In the genomic region with DNA sequence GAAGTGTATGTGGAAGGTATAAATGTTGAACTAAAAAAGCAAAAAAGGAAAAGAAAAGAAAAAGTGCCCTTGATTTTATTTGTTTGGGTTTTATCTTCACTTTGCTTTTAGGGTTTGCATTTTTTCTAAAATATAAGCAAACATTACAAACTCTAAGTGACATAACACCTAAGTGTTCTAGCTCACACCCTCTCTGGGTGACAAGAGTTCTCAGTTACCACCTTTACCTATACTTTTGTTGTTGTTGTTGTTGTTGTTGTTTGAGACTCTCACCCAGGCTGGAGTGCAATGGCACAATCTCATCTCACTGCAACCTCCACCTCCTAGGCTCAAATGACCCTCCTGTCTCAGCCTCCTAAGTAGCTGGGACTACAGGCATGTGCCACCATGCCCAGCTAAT, we compare ENCODE assay signal across 18 cellular contexts. TPM values are rescaled to one million over a fixed set of nuclear protein-coding genes. Genes with fewer than 3 reads are reported as not detected.
DNase-seq lines count a peak whose midpoint lies in the region; ATAC-seq lines count a peak whose summit lies in the region.
"Had no signal": no experiment of that assay in that cellular context is flagged by ENCODE, and none has a peak within 500 bp of the region (broad histone marks: within the 10 kb centered on the region; RNA-seq: fewer than 3 reads in every experiment).

No MANE protein-coding gene starts in this region.

- H3K27me3 Mint-ChIP-seq in activated T-cell treated with anti-CD3 and anti-CD28 coated beads, Interleukin-2, amount 50 U/mL, for 4 hours (ENCODE audit: low read depth), result no peaks in the 10 kb centered on the region
- no peaks in the 10 kb centered on the region for H3K27me3 Mint-ChIP-seq in T-cell
- H3K27me3 Mint-ChIP-seq in naive thymus-derived CD4-positive, alpha-beta T cell, result peaks cover 0 to 3% (median 0%) of the 10 kb centered on the region in 5 donors

- peak overlapping the region; percentile 4 for H3K4me3 Mint-ChIP-seq in activated T-cell treated with anti-CD3 and anti-CD28 coated beads, Interleukin-2, amount 50 U/mL, for 4 hours
- H3K4me3 Mint-ChIP-seq in T-cell, result no peak overlapping the region
- no peak overlapping the region for H3K4me3 Mint-ChIP-seq in naive thymus-derived CD4-positive, alpha-beta T cell
- peak overlapping the region; percentile 59 for H3K4me3 Mint-ChIP-seq in stimulated activated effector memory CD8-positive, alpha-beta T cell treated with anti-CD3 and anti-CD28 coated beads, Interleukin-12 subunit alpha, Interleukin-12 subunit beta, amount 100 ng/mL, for 72 hours
- H3K4me3 Mint-ChIP-seq: HFFc6 had no signal

- no peaks in the 10 kb centered on the region for H3K9me3 ChIP-seq in naive thymus-derived CD4-positive, alpha-beta T cell (ENCODE audit: control insufficient read depth in 2 of 3, low read length in 3 of 3)

- H3K27ac ChIP-seq in naive thymus-derived CD4-positive, alpha-beta T cell (ENCODE audit: low read depth, low read length), result no peak overlapping the region
- H3K27ac ChIP-seq: BLaER1, HL-60 had no signal

- H3K27ac Mint-ChIP-seq in T-cell, result peak overlapping the region; percentile 76 to 82
- peak overlapping the region in 5 of 9 donors; percentile 5 to 68 (median 43) for H3K27ac Mint-ChIP-seq in naive thymus-derived CD4-positive, alpha-beta T cell
- peak overlapping the region; percentile 83 for H3K27ac Mint-ChIP-seq in stimulated activated effector memory CD8-positive, alpha-beta T cell treated with anti-CD3 and anti-CD28 coated beads, Interleukin-12 subunit alpha, Interleukin-12 subunit beta, amount 100 ng/mL, for 72 hours
- H3K27ac Mint-ChIP-seq: HFFc6 had no signal

- H3K4me3 ChIP-seq in naive thymus-derived CD4-positive, alpha-beta T cell (ENCODE audit: low read length), result no peak overlapping the region
- H3K4me3 ChIP-seq: BLaER1 had no signal

- ATAC-seq in activated T-cell treated with anti-CD3 and anti-CD28 coated beads, Interleukin-2, amount 50 U/mL, for 4 hours, result no peak
- ATAC-seq in T-cell (replicated peaks in 1 of 4), result no peak
- no peak for ATAC-seq in naive thymus-derived CD4-positive, alpha-beta T cell
- no peak for ATAC-seq in stimulated activated effector memory CD8-positive, alpha-beta T cell treated with anti-CD3 and anti-CD28 coated beads, Interleukin-12 subunit alpha, Interleukin-12 subunit beta, amount 100 ng/mL, for 72 hours
- ATAC-seq: HCT116 had no signal

- peaks cover 6 to 40% of the 10 kb centered on the region in 2 donors for H3K4me1 ChIP-seq in naive thymus-derived CD4-positive, alpha-beta T cell (ENCODE audit: control insufficient read depth in 2 of 2, insufficient read depth in 2 of 2, low read length in 2 of 2)
- H3K4me1 ChIP-seq: BLaER1 had no signal

- no peaks in the 10 kb centered on the region for H3K27me3 ChIP-seq in naive thymus-derived CD4-positive, alpha-beta T cell (ENCODE audit: control insufficient read depth in 2 of 2, insufficient read depth in 2 of 2, low read length in 2 of 2)
- H3K27me3 ChIP-seq: BLaER1 had no signal

- H3K36me3 ChIP-seq in naive thymus-derived CD4-positive, alpha-beta T cell (ENCODE audit: control insufficient read depth in 2 of 3, insufficient read depth in 3 of 3, low read length in 3 of 3), result no peaks in the 10 kb centered on the region
- H3K36me3 ChIP-seq: BLaER1 had no signal

- POLR2A ChIA-PET in T-cell (lab: Charles Lee), result no interaction called here
- POLR2A ChIA-PET in naive thymus-derived CD4-positive, alpha-beta T cell (lab: Charles Lee), result interaction anchor here (1.4 to 1.5 kb wide), 2 partner anchors 9 to 53 kb away, joined by 3 to 5 read pairs; a partner anchor contains a TSS

- DNase-seq in activated T-cell treated with anti-CD3 and anti-CD28 coated beads, Interleukin-2, amount 50 U/mL, for 4 hours, result no peak
- DNase-seq in activated T-cell treated with anti-CD3 and anti-CD28 coated beads, Interleukin-2, amount 50 U/mL, for 48 hours, result no peak
- DNase-seq in T-cell, result no peak
- DNase-seq in naive thymus-derived CD4-positive, alpha-beta T cell, result no peak
- no peak for DNase-seq in stimulated activated effector memory CD8-positive, alpha-beta T cell treated with anti-CD3 and anti-CD28 coated beads, Interleukin-12 subunit alpha, Interleukin-12 subunit beta, amount 100 ng/mL, for 72 hours (ENCODE audit: low spot score in 2 of 2)
- no peak for DNase-seq in NCI-H510A (lab: John Stamatoyannopoulos, UW)
- DNase-seq in medulla oblongata (ENCODE audit: extremely low spot score), result no peak
- no peak for DNase-seq in activated CD4-positive, alpha-beta T cell treated with anti-CD3 and anti-CD28 coated beads for 4 hours
- DNase-seq: 8988T, DMS153, DMS79, GDM1, GOT3, H7, HFFc6 had no signal

- no peaks in the 10 kb centered on the region for H3K9me3 Mint-ChIP-seq in activated T-cell treated with anti-CD3 and anti-CD28 coated beads, Interleukin-2, amount 50 U/mL, for 4 hours
- H3K9me3 Mint-ChIP-seq in T-cell, result peaks cover 0 to 8% (median 2%) of the 10 kb centered on the region in 3 donors
- H3K9me3 Mint-ChIP-seq in naive thymus-derived CD4-positive, alpha-beta T cell, result peaks cover 0 to 5% (median 0%) of the 10 kb centered on the region in 11 donors
- no peaks in the 10 kb centered on the region for H3K9me3 Mint-ChIP-seq in stimulated activated effector memory CD8-positive, alpha-beta T cell treated with anti-CD3 and anti-CD28 coated beads, Interleukin-12 subunit alpha, Interleukin-12 subunit beta, amount 100 ng/mL, for 72 hours
- H3K9me3 Mint-ChIP-seq: HFFc6 had no signal

- CTCF ChIA-PET in T-cell (lab: Charles Lee), result interaction anchor here in 1 of 2 donors (0.8 kb wide), 1 partner anchor 50 kb away, joined by 3 read pairs; no protein-coding TSS in a partner anchor
- CTCF ChIA-PET in naive thymus-derived CD4-positive, alpha-beta T cell (lab: Charles Lee), result interaction anchor here (1.6 kb wide), 1 partner anchor 52 kb away, joined by 4 read pairs; no protein-coding TSS in a partner anchor

- intact Hi-C loops in naive thymus-derived CD4-positive, alpha-beta T cell (cut with micrococcal nuclease), result no loop called here

- peaks cover 50% of the 10 kb centered on the region for H3K4me1 Mint-ChIP-seq in activated T-cell treated with anti-CD3 and anti-CD28 coated beads, Interleukin-2, amount 50 U/mL, for 4 hours (ENCODE audit: low read depth)
- H3K4me1 Mint-ChIP-seq in T-cell, result peaks cover 24 to 61% (median 54%) of the 10 kb centered on the region in 3 donors
- H3K4me1 Mint-ChIP-seq in naive thymus-derived CD4-positive, alpha-beta T cell, result peaks cover 2 to 62% (median 37%) of the 10 kb centered on the region in 7 donors
- H3K4me1 Mint-ChIP-seq in stimulated activated effector memory CD8-positive, alpha-beta T cell treated with anti-CD3 and anti-CD28 coated beads, Interleukin-12 subunit alpha, Interleukin-12 subunit beta, amount 100 ng/mL, for 72 hours, result peaks cover 58% of the 10 kb centered on the region

- peaks cover 32% of the 10 kb centered on the region for H3K36me3 Mint-ChIP-seq in activated T-cell treated with anti-CD3 and anti-CD28 coated beads, Interleukin-2, amount 50 U/mL, for 4 hours (ENCODE audit: insufficient read depth)
- H3K36me3 Mint-ChIP-seq in T-cell, result peaks cover 57% of the 10 kb centered on the region
- H3K36me3 Mint-ChIP-seq in naive thymus-derived CD4-positive, alpha-beta T cell, result peaks cover 0 to 44% (median 10%) of the 10 kb centered on the region in 5 donors
- peaks cover 20% of the 10 kb centered on the region for H3K36me3 Mint-ChIP-seq in stimulated activated effector memory CD8-positive, alpha-beta T cell treated with anti-CD3 and anti-CD28 coated beads, Interleukin-12 subunit alpha, Interleukin-12 subunit beta, amount 100 ng/mL, for 72 hours

RNA-seq across cellular contexts. Expression of a gene that starts 13.0 kb away (rescaled TPM):
- 1 to 10 TPM; 2.3 to 7.6 (median 5.4) TPM for total RNA-seq in activated T-cell treated with anti-CD3 and anti-CD28 coated beads, Interleukin-2, amount 50 U/mL, for 4 hours
- 10 to 100 TPM; 11.9 to 80.4 (median 28.0) TPM for total RNA-seq in T-cell
- 10 to 100 TPM in 3 of 5 experiments, 1 to 10 TPM in 2; 2.8 to 43.8 (median 26.9) TPM for total RNA-seq in naive thymus-derived CD4-positive, alpha-beta T cell
- 10 to 100 TPM; 11.7 to 18.0 TPM for polyA plus RNA-seq in naive thymus-derived CD4-positive, alpha-beta T cell

RNA-seq across cellular contexts. Expression of a gene that starts 52.9 kb away (rescaled TPM):
- 100 to 1,000 TPM; 192 to 217 (median 203) TPM for total RNA-seq in activated T-cell treated with anti-CD3 and anti-CD28 coated beads, Interleukin-2, amount 50 U/mL, for 4 hours
- 100 to 1,000 TPM; 162 to 189 (median 187) TPM for total RNA-seq in T-cell
- total RNA-seq in naive thymus-derived CD4-positive, alpha-beta T cell, result 100 to 1,000 TPM; 123 to 195 (median 176) TPM
- polyA plus RNA-seq in naive thymus-derived CD4-positive, alpha-beta T cell, result 100 to 1,000 TPM; 239 to 248 TPM

Comparison
In these comparisons a context has a peak if more than half of its experiments do, and no peak if none do; other contexts are left out.
1. H3K4me3 Mint-ChIP-seq: peak in activated T-cell treated with anti-CD3 and anti-CD28 coated beads, Interleukin-2, amount 50 U/mL, for 4 hours (single experiment) and stimulated activated effector memory CD8-positive, alpha-beta T cell treated with anti-CD3 and anti-CD28 coated beads, Interleukin-12 subunit alpha, Interleukin-12 subunit beta, amount 100 ng/mL, for 72 hours (single experiment); none in T-cell (0 of 3) and naive thymus-derived CD4-positive, alpha-beta T cell (0 of 10).
2. Peak in every context shown above with its lines, with median percentiles within 50 percentile points of each other: H3K27ac Mint-ChIP-seq.